ENCODE assay signal across 12 cellular contexts in the genomic region with DNA sequence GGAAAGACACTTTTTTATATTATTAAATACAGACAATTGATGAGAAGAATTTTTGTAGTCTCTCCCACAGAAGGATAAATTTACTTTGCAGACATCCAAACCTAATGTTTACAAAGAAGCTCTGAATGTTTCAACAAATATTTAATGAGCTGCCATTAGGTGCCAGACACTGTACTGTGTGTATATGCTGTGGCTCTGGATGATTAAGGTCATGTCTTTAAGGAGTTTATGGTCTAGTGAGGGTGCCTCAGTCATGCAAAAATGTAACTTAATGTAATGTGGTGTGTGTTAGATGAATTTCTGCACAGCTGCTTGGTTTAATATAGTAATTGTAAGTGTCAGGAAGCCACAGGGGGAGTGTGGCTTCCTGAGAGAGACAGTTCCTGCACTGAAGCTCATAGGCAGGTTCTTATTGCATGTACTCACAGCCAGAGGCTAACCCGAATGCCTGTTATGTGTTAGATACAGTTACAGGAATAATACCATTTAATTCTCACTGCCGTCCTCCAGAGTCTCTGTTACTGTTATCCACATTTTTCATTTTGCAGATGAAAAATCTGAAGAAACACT. TPM values are rescaled to one million over a fixed set of nuclear protein-coding genes. Genes with fewer than 3 reads are reported as not detected.
DNase-seq lines count a peak whose midpoint lies in the region; ATAC-seq, FAIRE-seq and TF ChIP-seq lines count a peak whose summit lies in the region.
"Had no signal": no experiment of that assay in that cellular context is flagged by ENCODE, and none has a peak within 500 bp of the region (broad histone marks: within the 10 kb centered on the region; RNA-seq: fewer than 3 reads in every experiment).

No MANE protein-coding gene starts in this region.

- no peaks in the 10 kb centered on the region for H3K36me3 ChIP-seq in liver (ENCODE audit: control insufficient read depth in 4 of 4, insufficient read depth in 3 of 4, low read depth in 1 of 4, low read length in 3 of 4)
- no peaks in the 10 kb centered on the region; a peak in 2 of 5 replicates for H3K36me3 ChIP-seq in HepG2 (replicated peaks in 1 of 2; ENCODE audit: control insufficient read depth in 1 of 2, insufficient read depth in 2 of 2, low read length in 2 of 2)
- no peaks in the 10 kb centered on the region for H3K36me3 ChIP-seq in upper lobe of right lung
- no peaks in the 10 kb centered on the region for H3K36me3 ChIP-seq in MG63

- H3K9ac ChIP-seq in liver (ENCODE audit: low read depth in 1 of 2, low read length in 2 of 2) = peak overlapping the region in 1 of 2 donors; percentile 8
- no peak overlapping the region for H3K9ac ChIP-seq in HepG2 (ENCODE audit: insufficient read depth, low read depth, low read length)

- H3K4me2 ChIP-seq in HepG2 (ENCODE audit: low read depth, low read length) = no peak overlapping the region

- H3K27ac ChIP-seq in liver (ENCODE audit: low read depth in 1 of 2, low read length in 2 of 2) = peak overlapping the region; percentile 0 to 47
- H3K27ac ChIP-seq in HepG2 (ENCODE audit: extremely low read length, insufficient read depth, low read length) = no peak overlapping the region
- no peak overlapping the region for H3K27ac ChIP-seq in upper lobe of right lung

- no peaks in the 10 kb centered on the region for H3K27me3 ChIP-seq in liver (ENCODE audit: control insufficient read depth in 4 of 4, insufficient read depth in 4 of 4, low read length in 3 of 4)
- no peaks in the 10 kb centered on the region; a peak in 1 of 5 replicates for H3K27me3 ChIP-seq in HepG2 (ENCODE audit: control insufficient read depth in 1 of 2, insufficient read depth in 2 of 2, low read length in 2 of 2)
- H3K27me3 ChIP-seq in upper lobe of right lung = no peaks in the 10 kb centered on the region
- no peaks in the 10 kb centered on the region for H3K27me3 ChIP-seq in MG63

- DNase-seq in HepG2 (ENCODE audit: low spot score) = no peak
- DNase-seq in LNCaP clone FGC (ENCODE audit: low read depth) = peak; percentile 87
- DNase-seq in endothelial cell (ENCODE audit: low spot score) = no peak
- DNase-seq in upper lobe of right lung = no peak
- DNase-seq in MG63 = no peak
- DNase-seq: DMS79, NCI-H510A had no signal

- no peak for TF ChIP-seq EP300 in HepG2 (IDR thresholded peaks at IDR 0.05; ENCODE audit: low read depth in 2 of 2, low read length in 2 of 2)
- TF ChIP-seq EP300 in HepG2 (CRISPR knock-in tag; IDR thresholded peaks at IDR 0.05; ENCODE audit: borderline replicate concordance) = no peak

- H3K4me1 ChIP-seq in liver (ENCODE audit: control insufficient read depth in 4 of 4, insufficient read depth in 4 of 4, low read length in 3 of 4) = peaks cover 6 to 49% (median 31%) of the 10 kb centered on the region in 4 donors
- peaks cover 28% of the 10 kb centered on the region for H3K4me1 ChIP-seq in HepG2 (ENCODE audit: insufficient read depth, low read length)
- H3K4me1 ChIP-seq in upper lobe of right lung = peaks cover 6% of the 10 kb centered on the region

- no TSS peak for BruUV-seq in HepG2 (replicated peaks; lab: Mats Ljungman, UMichigan)

- H4K20me1 ChIP-seq in HepG2 (ENCODE audit: insufficient read depth, low read length) = 0 out of 2 replicates have a peak, but pooled peaks cover 3% of the 10 kb centered on the region

- in situ Hi-C loops in HepG2 (cut with HindIII; ENCODE audit: extremely low pct_ligation_motif_present, low pct_unique_long_range_greater_than_20kb) = no loop called here

- 42% methylated on average over 2 of the region's 2 CpGs for WGBS in liver
- WGBS in HepG2 (ENCODE audit: low lambda C conversion rate) = 97% methylated on average over 2 of the region's 2 CpGs

- H3K4me3 Mint-ChIP-seq in endothelial cell (ENCODE audit: unreplicated experiment) = no peak overlapping the region
- H3K4me3 Mint-ChIP-seq: stimulated activated naive CD8-positive, alpha-beta T cell treated with anti-CD3 and anti-CD28 coated beads, Interleukin-15, Interleukin-2, amounts not matched to agents 100 ng/mL and 50 ng/mL, for 24 hours; WTC11 had no signal

- H2AFZ ChIP-seq in HepG2 (ENCODE audit: low read length) = no peak overlapping the region

- no peak for FAIRE-seq in HepG2 (lab: Jason Lieb, UNC)

- TF ChIP-seq CTCF in liver (IDR thresholded peaks at IDR 0.05; ENCODE audit: low read depth, low read length, missing input control) (no peak), HepG2 (CRISPR knock-in tag; IDR thresholded peaks at IDR 0.05) (no peak), LNCaP clone FGC (IDR thresholded peaks at IDR 0.05; ENCODE audit: control insufficient read depth, extremely low read depth, insufficient read depth) (no peak), endothelial cell (IDR thresholded peaks at IDR 0.05; ENCODE audit: unreplicated experiment) (no peak), upper lobe of right lung (IDR thresholded peaks at IDR 0.05) (no peak)

- intact Hi-C loops in HepG2 (cut with micrococcal nuclease; ENCODE audit: unreplicated experiment) (no loop called here), upper lobe of right lung (cut with DNase I) (no loop called here)

- TF ChIP-seq RAD21 in liver (IDR thresholded peaks at IDR 0.05) = no peak
- no peak for TF ChIP-seq RAD21 in HepG2 (CRISPR knock-in tag; IDR thresholded peaks at IDR 0.05)

- H3K36me3 Mint-ChIP-seq in endothelial cell (ENCODE audit: low read depth, unreplicated experiment) = no peaks in the 10 kb centered on the region
- H3K36me3 Mint-ChIP-seq: WTC11 had no signal

- peaks cover 17% of the 10 kb centered on the region for H3K79me2 ChIP-seq in HepG2 (ENCODE audit: insufficient read depth, low read length)

- no peak overlapping the region for H3K4me3 ChIP-seq in liver (ENCODE audit: low read depth in 1 of 3, low read length in 3 of 3)
- H3K4me3 ChIP-seq in HepG2 (replicated peaks in 1 of 3; ENCODE audit: insufficient read depth in 1 of 3, low read depth in 2 of 3, low read length in 3 of 3) = no peak overlapping the region
- peak overlapping the region; percentile 32 for H3K4me3 ChIP-seq in LNCaP clone FGC (ENCODE audit: low read depth, low read length)
- H3K4me3 ChIP-seq in upper lobe of right lung = no peak overlapping the region
- no peak overlapping the region for H3K4me3 ChIP-seq in MG63

- H3K9me3 ChIP-seq in liver (ENCODE audit: control insufficient read depth in 4 of 4, low read length in 3 of 4) = no peaks in the 10 kb centered on the region
- H3K9me3 ChIP-seq in HepG2 (ENCODE audit: low read length) = no peaks in the 10 kb centered on the region
- no peaks in the 10 kb centered on the region for H3K9me3 ChIP-seq in upper lobe of right lung
- no peaks in the 10 kb centered on the region for H3K9me3 ChIP-seq in MG63

- no peak for TF ChIP-seq POLR2A in HepG2 (IDR thresholded peaks at IDR 0.05; ENCODE audit: insufficient read depth in 1 of 2, low read depth in 2 of 2, low read length in 2 of 2)

- peak overlapping the region; percentile 30 for H3K27ac Mint-ChIP-seq in endothelial cell (ENCODE audit: unreplicated experiment)
- H3K27ac Mint-ChIP-seq: stimulated activated naive CD8-positive, alpha-beta T cell treated with anti-CD3 and anti-CD28 coated beads, Interleukin-15, Interleukin-2, amounts not matched to agents 100 ng/mL and 50 ng/mL, for 24 hours had no signal

- ATAC-seq in HepG2 (no peak; the same call in 2 of the 3 replicates), upper lobe of right lung (peak; percentile 40), GM21526 (IDR thresholded peaks at IDR 0.05; ENCODE audit: low FRiP score, unreplicated experiment) (no peak), HG03039 (IDR thresholded peaks at IDR 0.05; ENCODE audit: unreplicated experiment) (no peak)
- ATAC-seq: WTC11 had no signal

- peaks cover 24% of the 10 kb centered on the region for H3K4me1 Mint-ChIP-seq in endothelial cell (ENCODE audit: unreplicated experiment)

- POLR2A ChIA-PET in HepG2 (lab: Yijun Ruan, JAX) = interaction anchor here (1.0 kb wide), 1 partner anchor 22 kb away, joined by 4 read pairs; no protein-coding TSS in a partner anchor

- CTCF ChIA-PET in HepG2 (lab: Yijun Ruan, JAX; ENCODE audit: low intra/inter-chr PET ratio, low total read pairs) = no interaction called here

- no peaks in the 10 kb centered on the region for H3K9me3 Mint-ChIP-seq in endothelial cell (ENCODE audit: unreplicated experiment)
- H3K9me3 Mint-ChIP-seq: stimulated activated naive CD8-positive, alpha-beta T cell treated with anti-CD3 and anti-CD28 coated beads, Interleukin-15, Interleukin-2, amounts not matched to agents 100 ng/mL and 50 ng/mL, for 24 hours; WTC11 had no signal

- no peaks in the 10 kb centered on the region for H3K27me3 Mint-ChIP-seq in endothelial cell (ENCODE audit: unreplicated experiment)
- H3K27me3 Mint-ChIP-seq: stimulated activated naive CD8-positive, alpha-beta T cell treated with anti-CD3 and anti-CD28 coated beads, Interleukin-15, Interleukin-2, amounts not matched to agents 100 ng/mL and 50 ng/mL, for 24 hours had no signal

RNA-seq across cellular contexts. Expression of gene SPATA13, which starts 43.3 kb away (rescaled TPM):
- total RNA-seq in liver (10 to 100 TPM; 16.7 to 57.6 TPM), HepG2 (2016; rRNA removed; fragmentation: Illumina TruSeq; extraction: Trizol) (11.3 and 13.7 TPM in 2 replicates), endothelial cell (ENCODE audit: unreplicated experiment) (11.4 TPM), upper lobe of right lung (34.4 TPM)
- polyA plus RNA-seq in liver (10 to 100 TPM in 1 of 2 donors, 1 to 10 TPM in 1; 10.0 to 24.1 TPM), HepG2 (2011; rRNA removed) (11.9 and 14.2 TPM in 2 replicates)
- total RNA-seq in HepG2 (2016; cell fraction: cytosol; rRNA removed; fragmentation: Illumina TruSeq; extraction: Trizol; ENCODE audit: low read depth) = 11.8 and 12.8 TPM in 2 replicates
- 10.7 and 11.9 TPM in 2 replicates for total RNA-seq in HepG2 (2016; cell fraction: insoluble cytoplasmic fraction; rRNA removed; fragmentation: Illumina TruSeq; extraction: Trizol)
- 14.0 and 14.4 TPM in 2 replicates for total RNA-seq in HepG2 (2016; cell fraction: membrane; rRNA removed; fragmentation: Illumina TruSeq; extraction: Trizol)
- 14.8 and 20.6 TPM in 2 replicates for total RNA-seq in HepG2 (2016; cell fraction: nucleus; rRNA removed; fragmentation: Illumina TruSeq; extraction: Trizol)
- polyA plus RNA-seq in HepG2 (2011; cell fraction: cytosol; rRNA removed) = 7.6 and 7.8 TPM in 2 replicates
- polyA plus RNA-seq in HepG2 (2011; cell fraction: nucleus; rRNA removed) = 16.9 and 19.6 TPM in 2 replicates
- 9.0 and 12.6 TPM in 2 replicates for polyA plus RNA-seq in HepG2 (2012)
- polyA plus RNA-seq in HepG2 (2016; cell fraction: cytosol; fragmentation: Illumina TruSeq; extraction: Trizol; ENCODE audit: low read depth) = 0.14 and 0.44 TPM in 2 replicates
- 8.3 and 9.4 TPM in 2 replicates for polyA plus RNA-seq in HepG2 (2016; cell fraction: insoluble cytoplasmic fraction; fragmentation: Illumina TruSeq; extraction: Trizol; ENCODE audit: low read depth)
- 1.0 and 1.1 TPM in 2 replicates for polyA plus RNA-seq in HepG2 (2016; cell fraction: membrane; fragmentation: Illumina TruSeq; extraction: Trizol; ENCODE audit: low read depth)
- polyA plus RNA-seq in HepG2 (2016; cell fraction: nucleus; fragmentation: Illumina TruSeq; extraction: Trizol; ENCODE audit: insufficient read depth, low read depth) = 19.2 and 24.3 TPM in 2 replicates
- 7.6 and 24.7 TPM in 2 replicates for polyA minus RNA-seq in HepG2 (2011; rRNA and poly(A)+ RNA removed; ENCODE audit: low replicate concordance)
- 12.2 and 13.8 TPM in 2 replicates for polyA minus RNA-seq in HepG2 (2011; cell fraction: cytosol; rRNA and poly(A)+ RNA removed)
- polyA minus RNA-seq in HepG2 (2011; cell fraction: nucleus; rRNA and poly(A)+ RNA removed) = 33.6 and 33.8 TPM in 2 replicates
- total RNA-seq in MG63 (2014; rRNA removed; shearing (Covaris generic); ENCODE audit: low replicate concordance) = 3.7 and 3.9 TPM in 2 replicates

Comparison
In these comparisons a context has a peak if more than half of its experiments do, and no peak if none do; other contexts are left out.
1. H3K27ac ChIP-seq: peak in liver (2 of 2); none in HepG2 (single experiment) and upper lobe of right lung (single experiment).